8 cellular contexts compared by ENCODE assay signal in the genomic region with DNA sequence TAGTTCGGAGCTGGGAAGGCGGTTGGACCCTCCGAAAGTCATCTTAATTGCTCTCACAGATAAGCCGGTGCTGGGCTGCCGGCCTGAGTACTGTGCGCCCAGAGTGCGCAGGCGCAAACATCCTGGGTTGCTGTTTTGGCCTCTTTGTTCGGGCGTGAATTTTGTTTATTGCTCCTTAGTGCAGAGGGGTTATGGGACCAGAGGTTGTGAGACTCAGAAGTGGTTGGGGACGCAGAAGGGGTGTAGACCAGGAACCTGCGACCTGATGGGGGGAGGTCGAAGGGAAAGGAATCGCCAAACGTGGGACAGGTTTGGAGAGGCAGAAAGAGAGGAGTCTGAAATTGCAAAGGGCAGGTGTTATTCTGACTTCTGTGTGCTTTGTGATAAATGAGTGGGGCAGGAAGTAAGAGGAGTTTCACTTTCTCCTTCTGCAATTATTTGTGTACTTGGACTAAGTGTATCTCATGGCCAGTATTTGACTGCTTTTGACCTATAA. TPM values are rescaled to one million over a fixed set of nuclear protein-coding genes. Genes with fewer than 3 reads are reported as not detected.
DNase-seq lines count a peak whose midpoint lies in the region; ATAC-seq, FAIRE-seq and TF ChIP-seq lines count a peak whose summit lies in the region.

No MANE protein-coding gene starts in this region.

- H3K27ac ChIP-seq in SJCRH30 (peak overlapping the region; percentile 94), astrocyte (ENCODE audit: low read depth, low read length) (peak overlapping the region; percentile 98), skin epidermis (peak overlapping the region; percentile 80 to 98 (median 96))

- peak overlapping the region; percentile 98 for H3K4me3 Mint-ChIP-seq in astrocyte (ENCODE audit: unreplicated experiment)

- peaks cover 15% of the 10 kb centered on the region for H3K9me3 Mint-ChIP-seq in astrocyte (ENCODE audit: unreplicated experiment)

- DNase-seq in DMS53 (lab: John Stamatoyannopoulos, UW): peak; percentile 99
- peak; percentile 86 for DNase-seq in HuH-7 (ENCODE audit: low spot score)
- DNase-seq in SJCRH30: peak; percentile 92 to 97
- DNase-seq in astrocyte (ENCODE audit: low read depth): peak; percentile 95
- no peak for DNase-seq in retina

- no peak for TF ChIP-seq CTCF in astrocyte (IDR thresholded peaks at IDR 0.05; ENCODE audit: insufficient read depth, low read depth, low read length)

- H3K4me1 Mint-ChIP-seq in astrocyte (ENCODE audit: low read depth, unreplicated experiment): peaks cover 7% of the 10 kb centered on the region

- no peaks in the 10 kb centered on the region for H3K27me3 Mint-ChIP-seq in astrocyte (ENCODE audit: low read depth, unreplicated experiment)

- H3K27me3 ChIP-seq in SJCRH30: no peaks in the 10 kb centered on the region
- H3K27me3 ChIP-seq in astrocyte (ENCODE audit: insufficient read depth, low read length): no peaks in the 10 kb centered on the region
- no peaks in the 10 kb centered on the region for H3K27me3 ChIP-seq in iPS-15b (ENCODE audit: control insufficient read depth, insufficient read depth, low read length)

- H3K36me3 ChIP-seq in SJCRH30: no peaks in the 10 kb centered on the region; the same call in 1 of the 2 replicates
- no peaks in the 10 kb centered on the region for H3K36me3 ChIP-seq in astrocyte (ENCODE audit: insufficient read depth, low read length)
- H3K36me3 ChIP-seq in iPS-15b (ENCODE audit: control insufficient read depth, insufficient read depth, low read length): no peaks in the 10 kb centered on the region

- H3K9ac ChIP-seq in astrocyte (ENCODE audit: low read length) (peak overlapping the region; percentile 97), iPS-15b (ENCODE audit: low read depth, low read length) (peak overlapping the region; percentile 95)

- peak overlapping the region; percentile 96 for H2AFZ ChIP-seq in astrocyte (ENCODE audit: low read depth, low read length)

- FAIRE-seq in astrocyte (lab: Jason Lieb, UNC): no peak

- peak overlapping the region; percentile 95 for H3K4me2 ChIP-seq in astrocyte (ENCODE audit: low read length)

- H4K20me1 ChIP-seq in astrocyte (ENCODE audit: insufficient read depth, low read length): no peaks in the 10 kb centered on the region

- H3K4me3 ChIP-seq in SJCRH30 (peak overlapping the region; percentile 91), astrocyte (ENCODE audit: insufficient read depth, low read depth, low read length) (peak overlapping the region; percentile 85), iPS-15b (ENCODE audit: low read depth, low read length) (peak overlapping the region; percentile 99), skin epidermis (peak overlapping the region; percentile 59 to 80 (median 67))

- H3K4me1 ChIP-seq in SJCRH30 (no peaks in the 10 kb centered on the region), astrocyte (ENCODE audit: insufficient read depth, low read length) (peaks cover 4% of the 10 kb centered on the region), iPS-15b (ENCODE audit: control insufficient read depth, insufficient read depth, low read length) (no peaks in the 10 kb centered on the region)

- H3K36me3 Mint-ChIP-seq in astrocyte (ENCODE audit: low read depth, unreplicated experiment): peaks cover 10% of the 10 kb centered on the region

- peaks cover 26% of the 10 kb centered on the region for H3K79me2 ChIP-seq in astrocyte (ENCODE audit: insufficient read depth, low read length)

- H3K27ac Mint-ChIP-seq in astrocyte (ENCODE audit: unreplicated experiment): peak overlapping the region; percentile 100

- H3K9me3 ChIP-seq in SJCRH30 (replicated peaks) (no peaks in the 10 kb centered on the region; the same call in 1 of the 2 replicates), astrocyte (ENCODE audit: insufficient read depth, low read depth, low read length) (no peaks in the 10 kb centered on the region), iPS-15b (ENCODE audit: control insufficient read depth, insufficient read depth, low read length) (no peaks in the 10 kb centered on the region)

- ATAC-seq in GM21367 (IDR thresholded peaks at IDR 0.05; ENCODE audit: unreplicated experiment): peak; percentile 16

RNA-seq across cellular contexts. Expression of gene ZNF566, which starts 0.6 kb away (rescaled TPM):
- 17.8 and 20.9 TPM in 2 replicates for total RNA-seq in SJCRH30 (2014; rRNA removed; shearing (Covaris generic))
- 10.0 and 16.0 TPM in 2 replicates for total RNA-seq in astrocyte

RNA-seq across cellular contexts. Expression of gene ZNF260, which starts 38.1 kb away (rescaled TPM):
- total RNA-seq in SJCRH30 (2014; rRNA removed; shearing (Covaris generic)): 24.0 and 28.2 TPM in 2 replicates
- 22.3 and 26.6 TPM in 2 replicates for total RNA-seq in astrocyte
